In genomic region chr7:104064969-104065387, GRCh38 we compare ENCODE assay signal across 1 cellular context.
TF ChIP-seq lines count a peak whose summit lies in the region.

No MANE protein-coding gene starts in this region.

TF ChIP-seq in HepG2, 621 proteins besides CTCF, POLR2A, EP300 and RAD21 (continued from another document and continues in another):
- TF ChIP-seq KAT8 (CRISPR knock-in tag; IDR thresholded peaks at IDR 0.05) (peak; percentile 69), FOSL1 (CRISPR knock-in tag; IDR thresholded peaks at IDR 0.05; ENCODE audit: borderline replicate concordance) (peak; percentile 83; the same call in 1 of the 2 replicates), ZSCAN25 (CRISPR knock-in tag; IDR thresholded peaks at IDR 0.05) (no peak), KLF11 (CRISPR knock-in tag; IDR thresholded peaks at IDR 0.05) (peak; percentile 35; the same call in 1 of the 2 replicates), BHLHE40 (IDR thresholded peaks at IDR 0.05; ENCODE audit: low read length) (no peak), TRIM22 (IDR thresholded peaks at IDR 0.05) (no peak), FOSL2 (CRISPR knock-in tag; IDR thresholded peaks at IDR 0.05) (peak; percentile 84), PHF21A (CRISPR knock-in tag; IDR thresholded peaks at IDR 0.05) (peak; percentile 72; the same call in 1 of the 2 replicates), JDP2 (CRISPR knock-in tag; IDR thresholded peaks at IDR 0.05; ENCODE audit: borderline replicate concordance) (no peak), MZF1 (CRISPR knock-in tag; IDR thresholded peaks at IDR 0.05; ENCODE audit: borderline replicate concordance) (no peak), NFRKB (IDR thresholded peaks at IDR 0.05) (no peak), ZNF446 (CRISPR knock-in tag; IDR thresholded peaks at IDR 0.05) (no peak), PITX1 (CRISPR knock-in tag; IDR thresholded peaks at IDR 0.05) (peak; percentile 98), KDM3A (CRISPR knock-in tag; IDR thresholded peaks at IDR 0.05; ENCODE audit: low read depth) (0 out of 2 replicates have a peak, but pooled peaks have one; percentile 48), ETV6 (CRISPR knock-in tag; conservative IDR thresholded peaks at IDR 0.05) (no peak), ZNF362 (CRISPR knock-in tag; IDR thresholded peaks at IDR 0.05; ENCODE audit: borderline replicate concordance) (peak; percentile 45; the same call in 1 of the 2 replicates), SRSF4 (IDR thresholded peaks at IDR 0.05; ENCODE audit: low read depth, low read length, poor library complexity, severe bottlenecking) (no peak), PREB (CRISPR knock-in tag; IDR thresholded peaks at IDR 0.05) (no peak), NCOR1 (IDR thresholded peaks at IDR 0.05; ENCODE audit: borderline replicate concordance, low read length) (peak; percentile 86; the same call in 1 of the 2 replicates), ZMYM4 (CRISPR knock-in tag; IDR thresholded peaks at IDR 0.05) (0 out of 2 replicates have a peak, but pooled peaks have one; percentile 57), GATAD2A (CRISPR knock-in tag; IDR thresholded peaks at IDR 0.05) (peak; percentile 95), ZNF280D (CRISPR knock-in tag; IDR thresholded peaks at IDR 0.05) (no peak), ONECUT2 (CRISPR knock-in tag; IDR thresholded peaks at IDR 0.05) (peak; percentile 99), ZBTB7B (CRISPR knock-in tag; IDR thresholded peaks at IDR 0.05) (peak; percentile 67; the same call in 1 of the 2 replicates), PHB2 (IDR thresholded peaks at IDR 0.05; ENCODE audit: partially characterized antibody) (no peak), EHMT2 (IDR thresholded peaks at IDR 0.05; ENCODE audit: borderline replicate concordance, low read depth, low read length) (peak; percentile 34; the same call in 1 of the 2 replicates), ATM (IDR thresholded peaks at IDR 0.05; ENCODE audit: borderline replicate concordance) (no peak), JUNB (CRISPR knock-in tag; IDR thresholded peaks at IDR 0.05; ENCODE audit: borderline replicate concordance) (peak; percentile 87), KLF6 (CRISPR knock-in tag; IDR thresholded peaks at IDR 0.05) (0 out of 2 replicates have a peak, but pooled peaks have one; percentile 25), KMT2B (CRISPR knock-in tag; IDR thresholded peaks at IDR 0.05) (0 out of 2 replicates have a peak, but pooled peaks have one; percentile 39), FOXP1 (IDR thresholded peaks at IDR 0.05) (peak; percentile 58), FOXP1 (CRISPR knock-in tag; IDR thresholded peaks at IDR 0.05) (peak; percentile 92), ZNF83 (CRISPR knock-in tag; IDR thresholded peaks at IDR 0.05; ENCODE audit: borderline replicate concordance) (no peak), CBFB (CRISPR knock-in tag; IDR thresholded peaks at IDR 0.05) (peak; percentile 87), HOXA3 (CRISPR knock-in tag; IDR thresholded peaks at IDR 0.05) (no peak), FOXK2 (IDR thresholded peaks at IDR 0.05) (peak; percentile 83), TOE1 (CRISPR knock-in tag; IDR thresholded peaks at IDR 0.05) (peak; percentile 32; the same call in 1 of the 2 replicates), MTF1 (CRISPR knock-in tag; IDR thresholded peaks at IDR 0.05) (no peak), RBFOX2 (IDR thresholded peaks at IDR 0.05; ENCODE audit: low read depth, low read length) (0 out of 2 replicates have a peak, but pooled peaks have one; percentile 62), MTF2 (CRISPR knock-in tag; IDR thresholded peaks at IDR 0.05; ENCODE audit: borderline replicate concordance) (no peak), ZNF775 (CRISPR knock-in tag; IDR thresholded peaks at IDR 0.05; ENCODE audit: borderline replicate concordance) (peak; percentile 19; the same call in 1 of the 2 replicates), ZBTB8A (CRISPR knock-in tag; IDR thresholded peaks at IDR 0.05; ENCODE audit: borderline replicate concordance, low read depth) (no peak), RBAK (CRISPR knock-in tag; IDR thresholded peaks at IDR 0.05) (no peak), ISL2 (CRISPR knock-in tag; IDR thresholded peaks at IDR 0.05) (peak; percentile 100), ZNF788 (CRISPR knock-in tag; IDR thresholded peaks at IDR 0.05; ENCODE audit: borderline replicate concordance) (no peak), RFX3 (CRISPR knock-in tag; IDR thresholded peaks at IDR 0.05) (no peak), ZNF703 (CRISPR knock-in tag; IDR thresholded peaks at IDR 0.05; ENCODE audit: borderline replicate concordance) (peak; percentile 42; the same call in 1 of the 2 replicates), RFXAP (CRISPR knock-in tag; IDR thresholded peaks at IDR 0.05; ENCODE audit: borderline replicate concordance) (no peak)
- TF ChIP-seq, protein P1, sequence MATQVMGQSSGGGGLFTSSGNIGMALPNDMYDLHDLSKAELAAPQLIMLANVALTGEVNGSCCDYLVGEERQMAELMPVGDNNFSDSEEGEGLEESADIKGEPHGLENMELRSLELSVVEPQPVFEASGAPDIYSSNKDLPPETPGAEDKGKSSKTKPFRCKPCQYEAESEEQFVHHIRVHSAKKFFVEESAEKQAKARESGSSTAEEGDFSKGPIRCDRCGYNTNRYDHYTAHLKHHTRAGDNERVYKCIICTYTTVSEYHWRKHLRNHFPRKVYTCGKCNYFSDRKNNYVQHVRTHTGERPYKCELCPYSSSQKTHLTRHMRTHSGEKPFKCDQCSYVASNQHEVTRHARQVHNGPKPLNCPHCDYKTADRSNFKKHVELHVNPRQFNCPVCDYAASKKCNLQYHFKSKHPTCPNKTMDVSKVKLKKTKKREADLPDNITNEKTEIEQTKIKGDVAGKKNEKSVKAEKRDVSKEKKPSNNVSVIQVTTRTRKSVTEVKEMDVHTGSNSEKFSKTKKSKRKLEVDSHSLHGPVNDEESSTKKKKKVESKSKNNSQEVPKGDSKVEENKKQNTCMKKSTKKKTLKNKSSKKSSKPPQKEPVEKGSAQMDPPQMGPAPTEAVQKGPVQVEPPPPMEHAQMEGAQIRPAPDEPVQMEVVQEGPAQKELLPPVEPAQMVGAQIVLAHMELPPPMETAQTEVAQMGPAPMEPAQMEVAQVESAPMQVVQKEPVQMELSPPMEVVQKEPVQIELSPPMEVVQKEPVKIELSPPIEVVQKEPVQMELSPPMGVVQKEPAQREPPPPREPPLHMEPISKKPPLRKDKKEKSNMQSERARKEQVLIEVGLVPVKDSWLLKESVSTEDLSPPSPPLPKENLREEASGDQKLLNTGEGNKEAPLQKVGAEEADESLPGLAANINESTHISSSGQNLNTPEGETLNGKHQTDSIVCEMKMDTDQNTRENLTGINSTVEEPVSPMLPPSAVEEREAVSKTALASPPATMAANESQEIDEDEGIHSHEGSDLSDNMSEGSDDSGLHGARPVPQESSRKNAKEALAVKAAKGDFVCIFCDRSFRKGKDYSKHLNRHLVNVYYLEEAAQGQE (IDR thresholded peaks at IDR 0.05; ENCODE audit: borderline replicate concordance in 1 of 2, low read depth in 1 of 2, low read length in 2 of 2) = peak in 1 of 2 experiments; percentile 72; a peak in 2 of 4 replicates
- TF ChIP-seq, protein P2, sequence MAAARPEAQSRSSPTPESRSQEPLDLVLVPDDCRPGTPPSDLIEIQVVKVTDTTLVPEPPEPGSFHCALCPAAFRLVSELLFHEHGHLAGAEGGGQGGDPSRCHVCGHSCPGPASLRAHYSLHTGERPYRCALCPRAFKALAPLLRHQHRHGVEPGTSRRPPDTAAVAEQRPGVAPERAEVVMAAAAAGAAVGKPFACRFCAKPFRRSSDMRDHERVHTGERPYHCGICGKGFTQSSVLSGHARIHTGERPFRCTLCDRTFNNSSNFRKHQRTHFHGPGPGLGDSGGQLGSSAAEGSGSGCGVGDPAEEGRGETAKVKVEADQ (CRISPR knock-in tag; IDR thresholded peaks at IDR 0.05; ENCODE audit: borderline replicate concordance) = no peak
- TF ChIP-seq, protein P3, sequence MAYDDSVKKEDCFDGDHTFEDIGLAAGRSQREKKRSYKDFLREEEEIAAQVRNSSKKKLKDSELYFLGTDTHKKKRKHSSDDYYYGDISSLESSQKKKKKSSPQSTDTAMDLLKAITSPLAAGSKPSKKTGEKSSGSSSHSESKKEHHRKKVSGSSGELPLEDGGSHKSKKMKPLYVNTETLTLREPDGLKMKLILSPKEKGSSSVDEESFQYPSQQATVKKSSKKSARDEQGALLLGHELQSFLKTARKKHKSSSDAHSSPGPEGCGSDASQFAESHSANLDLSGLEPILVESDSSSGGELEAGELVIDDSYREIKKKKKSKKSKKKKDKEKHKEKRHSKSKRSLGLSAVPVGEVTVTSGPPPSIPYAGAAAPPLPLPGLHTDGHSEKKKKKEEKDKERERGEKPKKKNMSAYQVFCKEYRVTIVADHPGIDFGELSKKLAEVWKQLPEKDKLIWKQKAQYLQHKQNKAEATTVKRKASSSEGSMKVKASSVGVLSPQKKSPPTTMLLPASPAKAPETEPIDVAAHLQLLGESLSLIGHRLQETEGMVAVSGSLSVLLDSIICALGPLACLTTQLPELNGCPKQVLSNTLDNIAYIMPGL (CRISPR knock-in tag; IDR thresholded peaks at IDR 0.05; ENCODE audit: borderline replicate concordance in 1 of 2, low read depth in 1 of 2) = peak in 1 of 2 experiments; percentile 31; a peak in 1 of 4 replicates
- TF ChIP-seq, protein P4, sequence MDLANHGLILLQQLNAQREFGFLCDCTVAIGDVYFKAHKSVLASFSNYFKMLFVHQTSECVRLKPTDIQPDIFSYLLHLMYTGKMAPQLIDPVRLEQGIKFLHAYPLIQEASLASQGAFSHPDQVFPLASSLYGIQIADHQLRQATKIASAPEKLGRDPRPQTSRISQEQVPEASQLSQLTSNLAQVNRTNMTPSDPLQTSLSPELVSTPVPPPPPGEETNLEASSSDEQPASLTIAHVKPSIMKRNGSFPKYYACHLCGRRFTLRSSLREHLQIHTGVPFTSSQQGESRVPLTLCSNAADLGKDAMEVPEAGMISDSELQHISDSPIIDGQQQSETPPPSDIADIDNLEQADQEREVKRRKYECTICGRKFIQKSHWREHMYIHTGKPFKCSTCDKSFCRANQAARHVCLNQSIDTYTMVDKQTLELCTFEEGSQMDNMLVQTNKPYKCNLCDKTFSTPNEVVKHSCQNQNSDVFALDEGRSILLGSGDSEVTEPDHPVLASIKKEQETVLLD (CRISPR knock-in tag; IDR thresholded peaks at IDR 0.05; ENCODE audit: low read depth) = no peak
- TF ChIP-seq, protein P5, sequence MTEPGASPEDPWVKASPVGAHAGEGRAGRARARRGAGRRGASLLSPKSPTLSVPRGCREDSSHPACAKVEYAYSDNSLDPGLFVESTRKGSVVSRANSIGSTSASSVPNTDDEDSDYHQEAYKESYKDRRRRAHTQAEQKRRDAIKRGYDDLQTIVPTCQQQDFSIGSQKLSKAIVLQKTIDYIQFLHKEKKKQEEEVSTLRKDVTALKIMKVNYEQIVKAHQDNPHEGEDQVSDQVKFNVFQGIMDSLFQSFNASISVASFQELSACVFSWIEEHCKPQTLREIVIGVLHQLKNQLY (CRISPR knock-in tag; IDR thresholded peaks at IDR 0.05) = peak; percentile 78
- TF ChIP-seq, protein P6, sequence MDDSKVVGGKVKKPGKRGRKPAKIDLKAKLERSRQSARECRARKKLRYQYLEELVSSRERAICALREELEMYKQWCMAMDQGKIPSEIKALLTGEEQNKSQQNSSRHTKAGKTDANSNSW (CRISPR knock-in tag; IDR thresholded peaks at IDR 0.05; ENCODE audit: borderline replicate concordance) = no peak
